In the genomic region with DNA sequence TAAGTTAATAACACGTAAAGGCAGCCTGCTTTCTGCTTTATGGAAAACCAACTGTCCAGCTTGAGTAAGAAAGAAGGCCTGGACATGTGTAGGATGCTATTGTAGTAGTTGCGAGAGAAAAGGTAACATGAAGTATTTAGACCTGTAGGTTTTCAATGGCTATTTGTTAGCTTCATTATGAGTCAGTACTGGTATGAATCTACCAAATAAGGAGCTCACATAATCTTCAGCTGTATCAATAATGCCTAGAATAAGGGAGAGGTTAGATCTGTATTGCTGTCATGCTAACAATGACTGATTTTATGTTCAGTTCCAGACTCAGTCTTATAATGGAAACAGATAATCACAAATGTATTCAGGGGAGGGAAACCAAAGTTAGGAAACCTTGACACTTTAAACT, we compare ENCODE assay signal across 22 cellular contexts.
DNase-seq lines count a peak whose midpoint lies in the region; ATAC-seq, FAIRE-seq and TF ChIP-seq lines count a peak whose summit lies in the region.
"Had no signal": no experiment of that assay in that cellular context is flagged by ENCODE, and none has a peak within 500 bp of the region (broad histone marks: within the 10 kb centered on the region; RNA-seq: fewer than 3 reads in every experiment).

No MANE protein-coding gene starts in this region.

- intact Hi-C loops in lower leg skin (cut with DNase I; ENCODE audit: low total_unique reads) = no loop called here

- TF ChIP-seq CTCF in lower leg skin (IDR thresholded peaks at IDR 0.05) = no peak

- TF ChIP-seq POLR2A in lower leg skin (IDR thresholded peaks at IDR 0.05) = no peak

- no peaks in the 10 kb centered on the region for H3K27me3 ChIP-seq in small intestine (ENCODE audit: control insufficient read depth in 2 of 2, insufficient read depth in 2 of 2, low read length in 2 of 2)
- H3K27me3 ChIP-seq: BE2C, upper lobe of right lung had no signal

- H3K4me3 ChIP-seq in lower leg skin (ENCODE audit: low read depth, poor library complexity, severe bottlenecking) = no peak overlapping the region
- H3K4me3 ChIP-seq in small intestine (ENCODE audit: low read depth in 1 of 2, low read length in 2 of 2) = no peak overlapping the region
- H3K4me3 ChIP-seq: GM12878, mucosa of descending colon, PC-9, upper lobe of right lung had no signal

- no peaks in the 10 kb centered on the region for H3K36me3 ChIP-seq in small intestine (ENCODE audit: control insufficient read depth in 2 of 2, insufficient read depth in 2 of 2, low read length in 2 of 2)
- H3K36me3 ChIP-seq: BE2C, upper lobe of right lung had no signal

- H3K27ac ChIP-seq in small intestine (ENCODE audit: low read depth in 1 of 2, low read length in 1 of 2) = no peak overlapping the region
- H3K27ac ChIP-seq: 22Rv1, HL-60, PC-9, upper lobe of right lung had no signal

- WGBS in lower leg skin, 2 donors = 42 to 47% methylated on average over 2 of the region's 2 CpGs
- WGBS in small intestine, 3 donors = 44 to 50% (median 48%) methylated on average over 2 of the region's 2 CpGs

- H3K4me1 ChIP-seq in small intestine (ENCODE audit: control insufficient read depth in 2 of 2, insufficient read depth in 1 of 2, low read depth in 1 of 2, low read length in 1 of 2) = no peaks in the 10 kb centered on the region
- H3K4me1 ChIP-seq: BE2C, upper lobe of right lung had no signal

- ATAC-seq in GM18498 (IDR thresholded peaks at IDR 0.05; ENCODE audit: unreplicated experiment) = peak; percentile 60
- peak; percentile 49 for ATAC-seq in GM19043 (IDR thresholded peaks at IDR 0.05; ENCODE audit: low read depth, unreplicated experiment)
- ATAC-seq in GM21786 (IDR thresholded peaks at IDR 0.05; ENCODE audit: unreplicated experiment) = peak; percentile 68
- peak; percentile 65 for ATAC-seq in HG03108 (IDR thresholded peaks at IDR 0.05; ENCODE audit: unreplicated experiment)
- ATAC-seq: GM12878, left cardiac atrium, mucosa of descending colon, upper lobe of right lung had no signal

- no peaks in the 10 kb centered on the region for H3K9me3 ChIP-seq in small intestine (ENCODE audit: control insufficient read depth, low read depth)
- H3K9me3 ChIP-seq: BE2C, mucosa of descending colon, upper lobe of right lung had no signal

- FAIRE-seq in small intestine (lab: Jason Lieb, UNC) = no peak
- FAIRE-seq: bronchial epithelial cell, frontal cortex, G401.6, GM12878 had no signal

- no peak for DNase-seq in lower leg skin (ENCODE audit: low spot score in 2 of 2)
- no peak for DNase-seq in NCI-H69 (lab: John Stamatoyannopoulos, UW)
- DNase-seq in NCI-H748 treated with DMSO at 0.1 percent for 48 hours (lab: John Stamatoyannopoulos, UW) = no peak
- no peak for DNase-seq in small intestine
- DNase-seq: activated CD4-positive, CD25-positive, alpha-beta regulatory T cell treated with anti-CD3 and anti-CD28 coated beads, Interleukin-2, amount 50 U/mL, for 72 hours; BE2C; dermis blood vessel endothelial cell; left cardiac atrium; mucosa of descending colon; PC-9; stimulated activated naive CD4-positive, alpha-beta T cell treated with Interleukin-2 at 50 U/mL for 16 hours; upper lobe of right lung had no signal
